9 cellular contexts compared by ENCODE assay signal in the genomic region with DNA sequence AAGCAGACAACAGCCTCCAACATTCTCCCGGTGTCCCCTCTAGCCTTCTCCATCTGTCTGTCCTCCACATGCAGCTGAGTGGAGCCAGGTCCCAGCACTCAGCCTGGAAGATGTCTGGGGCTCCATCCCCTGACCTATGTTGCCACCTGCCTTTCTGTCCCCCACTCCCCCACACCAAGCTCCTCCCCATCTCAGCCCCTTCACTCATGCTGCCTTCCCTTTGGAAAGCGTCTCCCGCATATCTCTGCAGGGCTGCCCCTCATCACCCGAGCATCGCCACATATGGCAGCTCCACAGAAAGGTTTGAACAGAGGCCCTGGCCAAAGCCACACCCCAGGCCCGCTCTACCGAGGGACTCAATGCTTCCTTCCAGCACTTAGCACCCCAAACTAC. TPM values are rescaled to one million over a fixed set of nuclear protein-coding genes. Genes with fewer than 3 reads are reported as not detected.
DNase-seq lines count a peak whose midpoint lies in the region; ATAC-seq lines count a peak whose summit lies in the region.
"Had no signal": no experiment of that assay in that cellular context is flagged by ENCODE, and none has a peak within 500 bp of the region (broad histone marks: within the 10 kb centered on the region; RNA-seq: fewer than 3 reads in every experiment).

No MANE protein-coding gene starts in this region.

- no peaks in the 10 kb centered on the region for H3K27me3 Mint-ChIP-seq in activated CD4-positive, alpha-beta memory T cell treated with anti-CD3 and anti-CD28 coated beads for 36 hours
- no peaks in the 10 kb centered on the region for H3K27me3 Mint-ChIP-seq in activated CD4-positive, alpha-beta memory T cell treated with anti-CD3 and anti-CD28 coated beads, Interleukin-2, amount 10 ng/mL, durations not matched to agents 7 days and 5 days

- H3K4me1 Mint-ChIP-seq in activated CD4-positive, alpha-beta memory T cell treated with anti-CD3 and anti-CD28 coated beads for 36 hours (ENCODE audit: low read depth) = peaks cover 74% of the 10 kb centered on the region
- H3K4me1 Mint-ChIP-seq in activated CD4-positive, alpha-beta memory T cell treated with anti-CD3 and anti-CD28 coated beads, Interleukin-2, amount 10 ng/mL, durations not matched to agents 7 days and 5 days = peaks cover 81% of the 10 kb centered on the region

- H3K4me1 ChIP-seq in adipocyte (ENCODE audit: control insufficient read depth, insufficient read depth, low read length) = peaks cover 59% of the 10 kb centered on the region
- peaks cover 5 to 35% of the 10 kb centered on the region in 2 donors for H3K4me1 ChIP-seq in muscle layer of duodenum (ENCODE audit: control insufficient read depth in 1 of 2, insufficient read depth in 2 of 2, low read length in 2 of 2)

- H3K4me3 ChIP-seq in adipocyte (ENCODE audit: low read length) = no peak overlapping the region
- H3K4me3 ChIP-seq in muscle layer of duodenum (ENCODE audit: low read depth in 1 of 2, low read length in 2 of 2) = no peak overlapping the region

- H3K36me3 ChIP-seq in adipocyte (ENCODE audit: control insufficient read depth, insufficient read depth, low read length, severe bottlenecking) = no peaks in the 10 kb centered on the region
- H3K36me3 ChIP-seq in muscle layer of duodenum (ENCODE audit: control insufficient read depth in 1 of 2, insufficient read depth in 2 of 2, low read length in 2 of 2) = no peaks in the 10 kb centered on the region

- POLR2A ChIA-PET in activated CD4-positive, alpha-beta memory T cell treated with anti-CD3 and anti-CD28 coated beads for 36 hours (lab: Charles Lee) = interaction anchor here (1.1 kb wide), 1 partner anchor 41 kb away, joined by 3 read pairs; no protein-coding TSS in a partner anchor
- POLR2A ChIA-PET in activated CD4-positive, alpha-beta memory T cell treated with anti-CD3 and anti-CD28 coated beads, Interleukin-2, amount 10 ng/mL, durations not matched to agents 7 days and 5 days (lab: Charles Lee) = interaction anchor here (1.1 to 14.5 kb wide), 5 partner anchors 7 to 124 kb away, joined by 3 to 448 read pairs (median 114); a partner anchor contains a TSS

- DNase-seq in activated CD4-positive, alpha-beta memory T cell treated with anti-CD3 and anti-CD28 coated beads for 36 hours = peak; percentile 7
- no peak for DNase-seq in activated CD4-positive, alpha-beta memory T cell treated with anti-CD3 and anti-CD28 coated beads, Interleukin-2, amount 10 ng/mL, durations not matched to agents 7 days and 5 days
- DNase-seq in adipocyte (ENCODE audit: low read depth) (no peak), cerebellum (ENCODE audit: low spot score) (no peak), NCI-H1436 treated with DMSO at 0.1 percent for 48 hours (lab: John Stamatoyannopoulos, UW) (no peak)
- DNase-seq: NCI-H1092 had no signal

- peak overlapping the region; percentile 70 for H3K9ac ChIP-seq in adipocyte (ENCODE audit: low read length)

- H3K4me3 Mint-ChIP-seq in activated CD4-positive, alpha-beta memory T cell treated with anti-CD3 and anti-CD28 coated beads for 36 hours = no peak overlapping the region
- H3K4me3 Mint-ChIP-seq in activated CD4-positive, alpha-beta memory T cell treated with anti-CD3 and anti-CD28 coated beads, Interleukin-2, amount 10 ng/mL, durations not matched to agents 7 days and 5 days = no peak overlapping the region

- H3K9me3 Mint-ChIP-seq in activated CD4-positive, alpha-beta memory T cell treated with anti-CD3 and anti-CD28 coated beads for 36 hours = no peaks in the 10 kb centered on the region
- H3K9me3 Mint-ChIP-seq in activated CD4-positive, alpha-beta memory T cell treated with anti-CD3 and anti-CD28 coated beads, Interleukin-2, amount 10 ng/mL, durations not matched to agents 7 days and 5 days = peaks cover 3% of the 10 kb centered on the region

- intact Hi-C loops in activated CD4-positive, alpha-beta memory T cell treated with anti-CD3 and anti-CD28 coated beads for 36 hours (cut with micrococcal nuclease) = no loop called here

- H3K27ac Mint-ChIP-seq in activated CD4-positive, alpha-beta memory T cell treated with anti-CD3 and anti-CD28 coated beads for 36 hours = peak overlapping the region; percentile 38
- H3K27ac Mint-ChIP-seq in activated CD4-positive, alpha-beta memory T cell treated with anti-CD3 and anti-CD28 coated beads, Interleukin-2, amount 10 ng/mL, durations not matched to agents 7 days and 5 days = no peak overlapping the region

- H3K27ac ChIP-seq in muscle layer of duodenum (ENCODE audit: low read length) = peak overlapping the region; percentile 78
- H3K27ac ChIP-seq in temporal lobe (ENCODE audit: low read depth, low read length) = peak overlapping the region; percentile 44

- H3K27me3 ChIP-seq in adipocyte (replicated peaks; ENCODE audit: control insufficient read depth, insufficient read depth, low read length) (no peaks in the 10 kb centered on the region), muscle layer of duodenum (ENCODE audit: low read depth, low read length) (no peaks in the 10 kb centered on the region)

- no peak for ATAC-seq in HG02798 (IDR thresholded peaks at IDR 0.05; ENCODE audit: poor library complexity, unreplicated experiment)

- CTCF ChIA-PET in activated CD4-positive, alpha-beta memory T cell treated with anti-CD3 and anti-CD28 coated beads for 36 hours (lab: Charles Lee) = interaction anchor here (0.8 to 3.7 kb wide), 3 partner anchors 7 to 13 kb away, joined by 3 to 26 read pairs (median 4); no protein-coding TSS in a partner anchor
- CTCF ChIA-PET in activated CD4-positive, alpha-beta memory T cell treated with anti-CD3 and anti-CD28 coated beads, Interleukin-2, amount 10 ng/mL, durations not matched to agents 7 days and 5 days (lab: Charles Lee) = interaction anchor here (2.2 to 3.2 kb wide), 2 partner anchors 10 to 14 kb away, joined by 7 to 14 read pairs; no protein-coding TSS in a partner anchor

- peaks cover 25% of the 10 kb centered on the region for H3K36me3 Mint-ChIP-seq in activated CD4-positive, alpha-beta memory T cell treated with anti-CD3 and anti-CD28 coated beads for 36 hours
- peaks cover 64% of the 10 kb centered on the region for H3K36me3 Mint-ChIP-seq in activated CD4-positive, alpha-beta memory T cell treated with anti-CD3 and anti-CD28 coated beads, Interleukin-2, amount 10 ng/mL, durations not matched to agents 7 days and 5 days (ENCODE audit: low read depth)

- H3K9me3 ChIP-seq in adipocyte (ENCODE audit: control insufficient read depth, low read length) = no peaks in the 10 kb centered on the region
- no peaks in the 10 kb centered on the region for H3K9me3 ChIP-seq in muscle layer of duodenum (ENCODE audit: control insufficient read depth in 1 of 2, low read length in 2 of 2)

RNA-seq across cellular contexts. Expression of a gene that starts 24.2 kb away (rescaled TPM):
- total RNA-seq in activated CD4-positive, alpha-beta memory T cell treated with anti-CD3 and anti-CD28 coated beads for 36 hours = 100 to 1,000 TPM; 120 to 121 TPM
- total RNA-seq in activated CD4-positive, alpha-beta memory T cell treated with anti-CD3 and anti-CD28 coated beads, Interleukin-2, amount 10 ng/mL, durations not matched to agents 7 days and 5 days = 100 to 1,000 TPM; 100 to 106 TPM
- total RNA-seq in temporal lobe (24.8 TPM), cerebellum (27.0 TPM)

RNA-seq across cellular contexts. Expression of a gene that starts 41.0 kb away (rescaled TPM):
- total RNA-seq in activated CD4-positive, alpha-beta memory T cell treated with anti-CD3 and anti-CD28 coated beads for 36 hours = 1 to 10 TPM; 8.7 to 9.7 TPM
- total RNA-seq in activated CD4-positive, alpha-beta memory T cell treated with anti-CD3 and anti-CD28 coated beads, Interleukin-2, amount 10 ng/mL, durations not matched to agents 7 days and 5 days = 10 to 100 TPM; 12.7 to 14.3 TPM
- 3.0 TPM for total RNA-seq in temporal lobe
- 2.9 TPM for total RNA-seq in cerebellum
